Comparison of ENCODE assay signal across 9 cellular contexts in the genomic region with DNA sequence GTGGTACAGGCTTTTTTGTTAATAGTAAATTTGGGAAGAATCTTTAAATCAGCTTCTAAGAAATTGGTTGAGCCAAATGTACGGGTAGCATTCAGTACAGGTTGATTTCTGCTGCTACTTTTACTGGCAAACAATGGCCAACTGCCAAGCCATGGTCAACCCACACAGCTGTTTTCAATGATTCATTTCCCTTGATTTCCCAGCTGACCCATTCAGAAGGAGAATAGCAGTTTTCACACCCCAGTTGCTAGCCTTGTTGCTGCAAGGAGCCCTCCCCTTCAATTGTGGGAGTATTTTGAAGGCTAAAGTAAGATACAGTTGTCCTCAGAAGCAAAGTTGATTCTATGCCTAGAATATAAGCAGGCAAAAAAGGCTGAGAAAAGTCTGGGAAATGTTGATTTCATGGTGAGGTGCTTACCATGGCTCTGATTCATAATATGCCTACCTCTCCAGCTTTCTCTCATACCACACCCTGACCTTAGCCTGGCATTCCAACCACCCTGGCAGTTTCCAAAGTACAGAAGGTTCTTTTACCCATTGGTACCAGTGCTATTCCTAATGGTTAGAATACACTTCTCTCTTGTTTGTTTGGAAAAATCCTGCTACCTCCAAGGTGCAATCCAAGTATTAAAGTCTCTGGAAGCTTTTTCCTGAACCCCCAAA.
DNase-seq lines count a peak whose midpoint lies in the region; ATAC-seq and TF ChIP-seq lines count a peak whose summit lies in the region.
"Had no signal": no experiment of that assay in that cellular context is flagged by ENCODE, and none has a peak within 500 bp of the region (broad histone marks: within the 10 kb centered on the region; RNA-seq: fewer than 3 reads in every experiment).

No MANE protein-coding gene starts in this region.

- no peaks in the 10 kb centered on the region for H3K27me3 ChIP-seq in Peyer's patch

- H3K9me3 ChIP-seq in Peyer's patch, result no peaks in the 10 kb centered on the region

- ATAC-seq in HG02870 (IDR thresholded peaks at IDR 0.05; ENCODE audit: unreplicated experiment) (no peak), GM21723 (IDR thresholded peaks at IDR 0.05; ENCODE audit: unreplicated experiment) (no peak)

- H3K4me1 ChIP-seq in Peyer's patch, result peaks cover 0 to 34% (median 6%) of the 10 kb centered on the region in 4 donors

- DNase-seq in NCI-H748 (lab: John Stamatoyannopoulos, UW; ENCODE audit: unreplicated experiment), result peak; percentile 51
- no peak for DNase-seq in NCI-H748 treated with DMSO at 0.1 percent for 48 hours (lab: John Stamatoyannopoulos, UW)
- DNase-seq in Peyer's patch, result peak in 1 of 3 donors; percentile 67
- peak; percentile 99 for DNase-seq in fibroblast of pulmonary artery (ENCODE audit: low read depth)
- DNase-seq in pons (ENCODE audit: low spot score), result peak; percentile 25
- no peak for DNase-seq in NCI-H526 treated with DMSO at 0.1 percent for 48 hours (lab: John Stamatoyannopoulos, UW)

- TF ChIP-seq POLR2A in Peyer's patch (IDR thresholded peaks at IDR 0.05), result no peak

- no peak overlapping the region for H3K4me3 ChIP-seq in Peyer's patch
- H3K4me3 ChIP-seq in fibroblast of pulmonary artery (replicated peaks; ENCODE audit: low read depth, low read length), result no peak overlapping the region

- peak overlapping the region in 3 of 4 donors; percentile 23 to 62 (median 62) for H3K27ac ChIP-seq in Peyer's patch
- H3K27ac ChIP-seq: C4-2B had no signal

- no peaks in the 10 kb centered on the region for H3K36me3 ChIP-seq in Peyer's patch

- TF ChIP-seq CTCF in Peyer's patch (IDR thresholded peaks at IDR 0.05), result no peak
- TF ChIP-seq CTCF in fibroblast of pulmonary artery (IDR thresholded peaks at IDR 0.05; ENCODE audit: low read length, missing control alignments), result no peak

Comparison
In these comparisons a context has a peak if more than half of its experiments do, and no peak if none do; other contexts are left out.
1. DNase-seq: peak in NCI-H748 (single experiment), fibroblast of pulmonary artery (single experiment) and pons (single experiment); none in NCI-H748 treated with DMSO at 0.1 percent for 48 hours (single experiment) and NCI-H526 treated with DMSO at 0.1 percent for 48 hours (single experiment).